Comparison of ENCODE assay signal across 9 cellular contexts in genomic region chr6:82144852-82145332, GRCh38.
A peak's percentile ranks its signal among the peaks of the same experiment; 100 is the strongest.
DNase-seq lines count a peak whose midpoint lies in the region; ATAC-seq, FAIRE-seq and TF ChIP-seq lines count a peak whose summit lies in the region.
"Had no signal": no experiment of that assay in that cellular context is flagged by ENCODE, and none has a peak within 500 bp of the region (broad histone marks: within the 10 kb centered on the region; RNA-seq: fewer than 3 reads in every experiment).

No MANE protein-coding gene starts in this region.

- peak overlapping the region in 1 of 4 donors; percentile 31 for H3K4me3 ChIP-seq in adrenal gland
- peak overlapping the region; percentile 10 for H3K4me3 ChIP-seq in smooth muscle cell
- H3K4me3 ChIP-seq: thyroid gland had no signal

- no peaks in the 10 kb centered on the region for H4K20me1 ChIP-seq in smooth muscle cell (ENCODE audit: low read depth)

- WGBS in adrenal gland, 4 donors = 20 to 25% (median 24%) methylated on average over 5 of the region's 5 CpGs
- WGBS in smooth muscle cell (ENCODE audit: low lambda C conversion rate) = 3% methylated on average over 5 of the region's 5 CpGs

- peaks cover 6% of the 10 kb centered on the region for H3F3A ChIP-seq in smooth muscle cell (ENCODE audit: low read depth)

- DNase-seq in H54 (ENCODE audit: insufficient read length, low spot score) (peak; percentile 40), adrenal gland (peak; percentile 66 to 88 (median 83)), left ventricle myocardium superior (peak; percentile 46), smooth muscle cell (lab: John Stamatoyannopoulos, UW; ENCODE audit: unreplicated experiment) (no peak), SKM-1 treated with dmso at 0.1 percent for 144 hours (lab: John Stamatoyannopoulos, UW; ENCODE audit: unreplicated experiment) (no peak), NCI-H2081 (lab: John Stamatoyannopoulos, UW) (no peak), NCI-H2081 treated with DMSO at 0.1 percent for 48 hours (lab: John Stamatoyannopoulos, UW) (no peak)
- no peak for DNase-seq in activated naive CD4-positive, alpha-beta T cell treated with anti-CD3 and anti-CD28 coated beads, Interleukin-2, amount 50 U/mL, for 16 hours

- TF ChIP-seq POLR2A in H54 (IDR thresholded peaks at IDR 0.05; ENCODE audit: low read depth, low read length) (no peak), adrenal gland (IDR thresholded peaks at IDR 0.05) (peak in 1 of 2 donors; percentile 23)

- H3K9me3 ChIP-seq in adrenal gland (replicated peaks in 1 of 3) (no peaks in the 10 kb centered on the region), smooth muscle cell (replicated peaks; ENCODE audit: low read depth) (no peaks in the 10 kb centered on the region)
- H3K9me3 ChIP-seq: thyroid gland had no signal

- TF ChIP-seq CTCF in adrenal gland (IDR thresholded peaks at IDR 0.05) = peak in 1 of 6 experiments; percentile 5
- no peak for TF ChIP-seq CTCF in smooth muscle cell (IDR thresholded peaks at IDR 0.05; ENCODE audit: borderline replicate concordance, insufficient read depth, poor library complexity, severe bottlenecking)

- H3K4me2 ChIP-seq in smooth muscle cell = peak overlapping the region; percentile 75

- intact Hi-C loops in adrenal gland (cut with DNase I) (no loop called here), left ventricle myocardium superior (cut with micrococcal nuclease) (no loop called here)

- H3K27me3 ChIP-seq in adrenal gland (no peaks in the 10 kb centered on the region), smooth muscle cell (ENCODE audit: low read depth) (no peaks in the 10 kb centered on the region)
- H3K27me3 ChIP-seq: thyroid gland had no signal

- H3K36me3 ChIP-seq in adrenal gland (replicated peaks in 1 of 2) (no peaks in the 10 kb centered on the region), smooth muscle cell (ENCODE audit: low read depth) (no peaks in the 10 kb centered on the region)
- H3K36me3 ChIP-seq: thyroid gland had no signal

- peak overlapping the region; percentile 64 for H2AFZ ChIP-seq in smooth muscle cell (ENCODE audit: low read depth)

- H3K79me2 ChIP-seq in smooth muscle cell (ENCODE audit: low read depth) = no peaks in the 10 kb centered on the region

- ATAC-seq in left ventricle myocardium superior = peak; percentile 92

- peak; percentile 94 for FAIRE-seq in H54 (lab: Jason Lieb, UNC)

- H3K9ac ChIP-seq in smooth muscle cell (ENCODE audit: low read depth) = peak overlapping the region; percentile 59

- peaks cover 3 to 11% of the 10 kb centered on the region in 2 donors for H3K4me1 ChIP-seq in adrenal gland (replicated peaks in 1 of 2)
- H3K4me1 ChIP-seq in smooth muscle cell (ENCODE audit: low read depth) = peaks cover 14% of the 10 kb centered on the region
- H3K4me1 ChIP-seq: thyroid gland had no signal

- H3K27ac ChIP-seq in adrenal gland = peak overlapping the region in 4 of 5 donors; percentile 39 to 87 (median 70)
- H3K27ac ChIP-seq in smooth muscle cell (ENCODE audit: low read depth) = peak overlapping the region; percentile 97
- H3K27ac ChIP-seq: thyroid gland had no signal

Comparison
In these comparisons a context has a peak if more than half of its experiments do, and no peak if none do; other contexts are left out.
1. DNase-seq: peak in H54 (single experiment), adrenal gland (7 of 7) and left ventricle myocardium superior (single experiment); none in smooth muscle cell (single experiment), SKM-1 treated with dmso at 0.1 percent for 144 hours (single experiment), activated naive CD4-positive, alpha-beta T cell treated with anti-CD3 and anti-CD28 coated beads, Interleukin-2, amount 50 U/mL, for 16 hours (single experiment), NCI-H2081 (0 of 2) and NCI-H2081 treated with DMSO at 0.1 percent for 48 hours (single experiment).